7 cellular contexts compared by ENCODE assay signal in genomic region chr14:64983439-64984310, GRCh38. TPM values are rescaled to one million over a fixed set of nuclear protein-coding genes. Genes with fewer than 3 reads are reported as not detected.
DNase-seq lines count a peak whose midpoint lies in the region; ATAC-seq, FAIRE-seq and TF ChIP-seq lines count a peak whose summit lies in the region.

No MANE protein-coding gene starts in this region.

- intact Hi-C loops in lower lobe of right lung (cut with DNase I) = no loop called here

- H3K36me3 ChIP-seq in lower lobe of right lung = no peaks in the 10 kb centered on the region

- H3K4me1 ChIP-seq in lower lobe of right lung = peaks cover 18% of the 10 kb centered on the region

- TF ChIP-seq CTCF in HL-60 (IDR thresholded peaks at IDR 0.05; ENCODE audit: insufficient read depth, low read length) = peak; percentile 7
- TF ChIP-seq CTCF in cardiac fibroblast (IDR thresholded peaks at IDR 0.05; ENCODE audit: low read depth, low read length) = peak; percentile 65
- TF ChIP-seq CTCF in lower lobe of right lung (IDR thresholded peaks at IDR 0.05) = peak; percentile 68

- H3K9me3 ChIP-seq in lower lobe of right lung = no peaks in the 10 kb centered on the region

- ATAC-seq in lower lobe of right lung = no peak
- no peak for ATAC-seq in HG02840 (IDR thresholded peaks at IDR 0.05; ENCODE audit: low FRiP score, unreplicated experiment)

- H3K4me3 ChIP-seq in HL-60 (replicated peaks; ENCODE audit: insufficient read depth, low read length) = no peak overlapping the region
- peak overlapping the region; percentile 2 to 31 for H3K4me3 ChIP-seq in cardiac fibroblast (replicated peaks in 1 of 2; ENCODE audit: low read depth in 2 of 2, low read length in 2 of 2)
- H3K4me3 ChIP-seq in lower lobe of right lung = no peak overlapping the region

- H3K27me3 ChIP-seq in HL-60 (ENCODE audit: insufficient read depth, poor library complexity, severe bottlenecking) = no peaks in the 10 kb centered on the region
- no peaks in the 10 kb centered on the region for H3K27me3 ChIP-seq in lower lobe of right lung (ENCODE audit: low read depth)

- peak; percentile 44 for DNase-seq in DMS114 treated with DMSO at 0.1 percent for 48 hours (lab: John Stamatoyannopoulos, UW; ENCODE audit: unreplicated experiment)
- DNase-seq in HL-60 (ENCODE audit: low read depth in 1 of 2, low spot score in 1 of 2) = peak in 1 of 2 experiments; percentile 15
- DNase-seq in RKO (ENCODE audit: low spot score) = peak; percentile 73
- peak; percentile 77 to 79 for DNase-seq in cardiac fibroblast (ENCODE audit: low read depth in 2 of 2)
- no peak for DNase-seq in lower lobe of right lung
- peak; percentile 68 for DNase-seq in urothelium cell line (ENCODE audit: low spot score)

- H3K27ac ChIP-seq in HL-60 (replicated peaks) (no peak overlapping the region), lower lobe of right lung (no peak overlapping the region)

- FAIRE-seq in urothelium cell line (lab: Jason Lieb, UNC) = peak; percentile 30

RNA-seq across cellular contexts. Expression of gene FNTB, which starts 3.0 kb away (rescaled TPM):
- total RNA-seq in lower lobe of right lung = 14.0 TPM

RNA-seq across cellular contexts. Expression of gene RAB15, which starts 11.5 kb away (rescaled TPM):
- 13.8 TPM for total RNA-seq in lower lobe of right lung

RNA-seq across cellular contexts. Expression of gene GPX2, which starts 41.1 kb away (rescaled TPM):
- total RNA-seq in lower lobe of right lung = not detected

Comparison
In these comparisons a context has a peak if more than half of its experiments do, and no peak if none do; other contexts are left out.
1. H3K4me3 ChIP-seq: peak in cardiac fibroblast (2 of 2); none in HL-60 (single experiment) and lower lobe of right lung (single experiment).
2. CTCF ChIP-seq: peak in every context shown above with its lines; median percentile 68 in lower lobe of right lung; 65 in cardiac fibroblast; 7 in HL-60.